In genomic region chr5:89457411-89458329, GRCh38 we compare ENCODE assay signal across 8 cellular contexts.
A peak's percentile ranks its signal among the peaks of the same experiment; 100 is the strongest.
DNase-seq lines count a peak whose midpoint lies in the region; FAIRE-seq and TF ChIP-seq lines count a peak whose summit lies in the region.

No MANE protein-coding gene starts in this region.

- intact Hi-C loops in adrenal gland (cut with DNase I) = no loop called here

- DNase-seq in NCI-H345 (lab: John Stamatoyannopoulos, UW) (peak; percentile 17), NCI-H345 treated with DMSO at 0.1 percent for 48 hours (lab: John Stamatoyannopoulos, UW; ENCODE audit: unreplicated experiment) (no peak), adrenal gland (peak in 6 of 7 donors; percentile 3 to 49 (median 25)), islet precursor cell (peak; percentile 52), GM12891 (ENCODE audit: insufficient read length, low spot score) (no peak)
- DNase-seq in stimulated activated CD4-positive, alpha-beta T cell treated with anti-CD3 and anti-CD28 coated beads, Interleukin-4, amount 100 ng/mL, for 1 hour = no peak
- DNase-seq in effector memory CD4-positive, alpha-beta T cell = no peak
- no peak for DNase-seq in stimulated activated CD8-positive, alpha-beta memory T cell treated with anti-CD3 and anti-CD28 coated beads, Interleukin-4, amount 100 ng/mL, for 48 hours

- H3K27ac ChIP-seq in adrenal gland = no peak overlapping the region
- no peak overlapping the region for H3K27ac ChIP-seq in effector memory CD4-positive, alpha-beta T cell (ENCODE audit: insufficient read depth, low read length, poor library complexity, severe bottlenecking)

- peaks cover 0 to 4% of the 10 kb centered on the region in 2 donors for H3K4me1 ChIP-seq in adrenal gland (replicated peaks in 1 of 2)
- no peaks in the 10 kb centered on the region for H3K4me1 ChIP-seq in effector memory CD4-positive, alpha-beta T cell (ENCODE audit: control insufficient read depth, insufficient read depth, low read length, poor library complexity, severe bottlenecking)

- no peak overlapping the region for H3K4me3 ChIP-seq in adrenal gland
- no peak overlapping the region for H3K4me3 ChIP-seq in effector memory CD4-positive, alpha-beta T cell (ENCODE audit: insufficient read depth, low read depth, low read length, poor library complexity, severe bottlenecking)

- TF ChIP-seq POLR2A in adrenal gland (IDR thresholded peaks at IDR 0.05) (no peak), GM12891 (IDR thresholded peaks at IDR 0.05; ENCODE audit: low read depth, low read length) (no peak)

- no peak for FAIRE-seq in GM12891 (lab: Jason Lieb, UNC)

- no peak for TF ChIP-seq CTCF in adrenal gland (IDR thresholded peaks at IDR 0.05)

- H3K27me3 ChIP-seq in adrenal gland = no peaks in the 10 kb centered on the region
- no peaks in the 10 kb centered on the region for H3K27me3 ChIP-seq in effector memory CD4-positive, alpha-beta T cell (replicated peaks; ENCODE audit: control insufficient read depth, insufficient read depth, low read length, poor library complexity, severe bottlenecking)

- no peaks in the 10 kb centered on the region for H3K36me3 ChIP-seq in adrenal gland (replicated peaks in 1 of 2)
- H3K36me3 ChIP-seq in effector memory CD4-positive, alpha-beta T cell (ENCODE audit: control insufficient read depth, insufficient read depth, low read length) = no peaks in the 10 kb centered on the region

- no peaks in the 10 kb centered on the region for H3K9me3 ChIP-seq in adrenal gland (replicated peaks in 1 of 3)
- H3K9me3 ChIP-seq in effector memory CD4-positive, alpha-beta T cell (ENCODE audit: control insufficient read depth, low read length) = no peaks in the 10 kb centered on the region

- WGBS in adrenal gland, 4 donors = 56 to 62% (median 58%) methylated on average over 6 of the region's 6 CpGs

TF ChIP-seq in GM12891, 5 proteins besides CTCF, POLR2A, EP300 and RAD21:
- TF ChIP-seq POU2F2 (IDR thresholded peaks at IDR 0.05; ENCODE audit: low read depth, low read length) (no peak), POLR2AphosphoS5 (IDR thresholded peaks at IDR 0.05; ENCODE audit: low read depth, low read length) (no peak), TAF1 (IDR thresholded peaks at IDR 0.05; ENCODE audit: low read depth, low read length) (no peak), SPI1 (IDR thresholded peaks at IDR 0.05; ENCODE audit: low read depth, low read length) (no peak), PAX5 (IDR thresholded peaks at IDR 0.05; ENCODE audit: insufficient read depth, low read length, severe bottlenecking) (no peak)

Comparison
In these comparisons a context has a peak if more than half of its experiments do, and no peak if none do; other contexts are left out.
1. DNase-seq: peak in NCI-H345 (single experiment), adrenal gland (6 of 7) and islet precursor cell (single experiment); none in NCI-H345 treated with DMSO at 0.1 percent for 48 hours (single experiment), stimulated activated CD4-positive, alpha-beta T cell treated with anti-CD3 and anti-CD28 coated beads, Interleukin-4, amount 100 ng/mL, for 1 hour (single experiment), effector memory CD4-positive, alpha-beta T cell (0 of 3), GM12891 (single experiment) and stimulated activated CD8-positive, alpha-beta memory T cell treated with anti-CD3 and anti-CD28 coated beads, Interleukin-4, amount 100 ng/mL, for 48 hours (single experiment).